In genomic region chr11:124622531-124623451, GRCh38 we compare ENCODE assay signal across 1 cellular context.
TF ChIP-seq lines count a peak whose summit lies in the region.

Gene TBRG1 (plus strand): TSS chr11:124622864. CDS start chr11:124623084, 220 bp downstream.

TF ChIP-seq in HEK293, 187 proteins besides CTCF, POLR2A, EP300 and RAD21 (continued from another document and continues in another):
- TF ChIP-seq ZBTB6 (tag by site-specific recombination; IDR thresholded peaks at IDR 0.05) (no peak), ZNF155 (tag by site-specific recombination; IDR thresholded peaks at IDR 0.05) (no peak), SP3 (tag by site-specific recombination; IDR thresholded peaks at IDR 0.05) (peak; percentile 61), ATF2 (tag by site-specific recombination; IDR thresholded peaks at IDR 0.05; ENCODE audit: low read depth) (peak; percentile 38; the same call in 1 of the 2 replicates), ZSCAN23 (tag by site-specific recombination; IDR thresholded peaks at IDR 0.05) (no peak), ZNF138 (tag by site-specific recombination; IDR thresholded peaks at IDR 0.05; ENCODE audit: borderline replicate concordance) (no peak), ZSCAN30 (tag by site-specific recombination; IDR thresholded peaks at IDR 0.05) (peak; percentile 47; the same call in 1 of the 2 replicates), ZSCAN18 (tag by site-specific recombination; IDR thresholded peaks at IDR 0.05) (no peak), HOXD13 (CRISPR knock-in tag; IDR thresholded peaks at IDR 0.05; ENCODE audit: borderline replicate concordance) (no peak), ZBTB8A (tag by site-specific recombination; IDR thresholded peaks at IDR 0.05) (peak; percentile 69), PBX3 (CRISPR knock-in tag; IDR thresholded peaks at IDR 0.05) (no peak; the same call in 1 of the 2 replicates), ZNF221 (tag by site-specific recombination; IDR thresholded peaks at IDR 0.05; ENCODE audit: borderline replicate concordance) (no peak), ZNF292 (tag by site-specific recombination; IDR thresholded peaks at IDR 0.05; ENCODE audit: borderline replicate concordance, low read depth) (no peak), ZNF274 (IDR thresholded peaks at IDR 0.05; ENCODE audit: low read length) (no peak), ZNF274 (tag by site-specific recombination; IDR thresholded peaks at IDR 0.05; ENCODE audit: borderline replicate concordance) (no peak), TCF7L2 (IDR thresholded peaks at IDR 0.05; ENCODE audit: borderline replicate concordance, low read depth, low read length) (no peak), ZNF202 (tag by site-specific recombination; IDR thresholded peaks at IDR 0.05; ENCODE audit: borderline replicate concordance) (no peak), ZNF571 (tag by site-specific recombination; IDR thresholded peaks at IDR 0.05) (no peak), ZNF549 (tag by site-specific recombination; IDR thresholded peaks at IDR 0.05) (no peak), ZNF701 (tag by site-specific recombination; IDR thresholded peaks at IDR 0.05) (no peak), ZNF704 (tag by site-specific recombination; IDR thresholded peaks at IDR 0.05) (no peak), GLIS1 (tag by site-specific recombination; IDR thresholded peaks at IDR 0.05) (peak; percentile 56; the same call in 1 of the 2 replicates), ZNF521 (tag by site-specific recombination; IDR thresholded peaks at IDR 0.05) (no peak), SCRT2 (tag by site-specific recombination; IDR thresholded peaks at IDR 0.05) (no peak), ZNF670 (tag by site-specific recombination; IDR thresholded peaks at IDR 0.05; ENCODE audit: low read depth) (no peak), ZNF211 (tag by site-specific recombination; IDR thresholded peaks at IDR 0.05; ENCODE audit: low read depth) (no peak), ZNF248 (tag by site-specific recombination; IDR thresholded peaks at IDR 0.05) (no peak), ZNF626 (tag by site-specific recombination; IDR thresholded peaks at IDR 0.05) (no peak), ZNF398 (tag by site-specific recombination; IDR thresholded peaks at IDR 0.05) (no peak), PRDM1 (tag by site-specific recombination; IDR thresholded peaks at IDR 0.05) (0 out of 2 replicates have a peak, but pooled peaks have one; percentile 21), ZFP41 (tag by site-specific recombination; IDR thresholded peaks at IDR 0.05; ENCODE audit: borderline replicate concordance) (no peak), ZNF544 (tag by site-specific recombination; IDR thresholded peaks at IDR 0.05) (no peak), ZBTB11 (tag by site-specific recombination; conservative IDR thresholded peaks at IDR 0.05; ENCODE audit: low read depth) (peak; percentile 95), GLI2 (tag by site-specific recombination; IDR thresholded peaks at IDR 0.05; ENCODE audit: borderline replicate concordance, low read depth) (no peak), OVOL3 (tag by site-specific recombination; IDR thresholded peaks at IDR 0.05) (no peak), ZFHX2 (tag by site-specific recombination; conservative IDR thresholded peaks at IDR 0.05) (no peak), ZNF664 (tag by site-specific recombination; IDR thresholded peaks at IDR 0.05) (no peak), ZBTB20 (tag by site-specific recombination; IDR thresholded peaks at IDR 0.05) (peak; percentile 55; the same call in 1 of the 2 replicates), ZNF133 (tag by site-specific recombination; IDR thresholded peaks at IDR 0.05) (no peak), AEBP2 (tag by site-specific recombination; IDR thresholded peaks at IDR 0.05; ENCODE audit: borderline replicate concordance) (no peak), ZNF513 (tag by site-specific recombination; IDR thresholded peaks at IDR 0.05) (no peak), ZNF654 (tag by site-specific recombination; IDR thresholded peaks at IDR 0.05; ENCODE audit: low read depth) (no peak), ZNF354C (tag by site-specific recombination; IDR thresholded peaks at IDR 0.05; ENCODE audit: borderline replicate concordance, low read depth) (no peak), ZNF585B (tag by site-specific recombination; IDR thresholded peaks at IDR 0.05) (no peak), ZNF580 (tag by site-specific recombination; IDR thresholded peaks at IDR 0.05) (peak; percentile 55; the same call in 1 of the 2 replicates), ZNF624 (tag by site-specific recombination; IDR thresholded peaks at IDR 0.05) (no peak), ZNF114 (tag by site-specific recombination; IDR thresholded peaks at IDR 0.05) (no peak), ZNF555 (tag by site-specific recombination; conservative IDR thresholded peaks at IDR 0.05) (no peak), ZNF184 (tag by site-specific recombination; IDR thresholded peaks at IDR 0.05) (no peak), KLF10 (tag by site-specific recombination; IDR thresholded peaks at IDR 0.05) (no peak), ZNF623 (tag by site-specific recombination; IDR thresholded peaks at IDR 0.05) (no peak), ZNF223 (tag by site-specific recombination; IDR thresholded peaks at IDR 0.05) (no peak), GLIS2 (tag by site-specific recombination; IDR thresholded peaks at IDR 0.05) (0 out of 2 replicates have a peak, but pooled peaks have one; percentile 55), MEIS1 (CRISPR knock-in tag; IDR thresholded peaks at IDR 0.05; ENCODE audit: borderline replicate concordance) (no peak)
